In genomic region chr1:43446388-43446740, GRCh38 we compare ENCODE assay signal across 28 cellular contexts. TPM values are rescaled to one million over a fixed set of nuclear protein-coding genes. Genes with fewer than 3 reads are reported as not detected.
A peak's percentile ranks its signal among the peaks of the same experiment; 100 is the strongest.
DNase-seq lines count a peak whose midpoint lies in the region; ATAC-seq and TF ChIP-seq lines count a peak whose summit lies in the region.
"Had no signal": no experiment of that assay in that cellular context is flagged by ENCODE, and none has a peak within 500 bp of the region (broad histone marks: within the 10 kb centered on the region; RNA-seq: fewer than 3 reads in every experiment).

No MANE protein-coding gene starts in this region.

- H2BK15ac ChIP-seq in H9 (ENCODE audit: low read depth, low read length) = no peak overlapping the region

- H3K4ac ChIP-seq in H9 (ENCODE audit: low read depth, low read length) = no peak overlapping the region
- no peak overlapping the region for H3K4ac ChIP-seq in trophoblast cell (ENCODE audit: low read depth, low read length)

- H3K18ac ChIP-seq in H9 (ENCODE audit: insufficient read length, low read depth, low read length) = no peak overlapping the region
- H3K18ac ChIP-seq in trophoblast cell (ENCODE audit: low read length) = no peak overlapping the region

- H3K79me2 ChIP-seq in H9 (ENCODE audit: insufficient read depth, low read length) = no peaks in the 10 kb centered on the region
- H3K79me2 ChIP-seq in trophoblast cell (ENCODE audit: control insufficient read depth, insufficient read depth, low read length, poor library complexity) = no peaks in the 10 kb centered on the region

- H2BK120ac ChIP-seq in H9 (ENCODE audit: low read depth, low read length, poor library complexity, severe bottlenecking) (no peak overlapping the region), trophoblast cell (ENCODE audit: insufficient read depth, low read length, poor library complexity) (no peak overlapping the region)

- H2BK20ac ChIP-seq in H9 (ENCODE audit: low read depth, low read length, poor library complexity, severe bottlenecking) = no peak overlapping the region

- H4K8ac ChIP-seq in H9 (replicated peaks; ENCODE audit: insufficient read length, low read depth, low read length) (no peak overlapping the region), trophoblast cell (ENCODE audit: low read depth, low read length) (no peak overlapping the region)

- no peak overlapping the region for H4K91ac ChIP-seq in H9 (ENCODE audit: insufficient read length, low read depth, low read length)
- no peak overlapping the region for H4K91ac ChIP-seq in trophoblast cell (ENCODE audit: low read depth, low read length)

- H3K9me3 ChIP-seq in H9 (ENCODE audit: control insufficient read depth, low read depth, low read length) = no peaks in the 10 kb centered on the region
- peaks cover 2% of the 10 kb centered on the region for H3K9me3 ChIP-seq in trophoblast cell (ENCODE audit: insufficient read depth, low read depth, low read length)
- H3K9me3 ChIP-seq: testis had no signal

- H4K5ac ChIP-seq in H9 (ENCODE audit: insufficient read length, low read depth, low read length) = no peak overlapping the region

- H3K27me3 ChIP-seq in H9 (ENCODE audit: insufficient read depth, low read length) (no peaks in the 10 kb centered on the region), trophoblast cell (ENCODE audit: insufficient read depth, low read length) (no peaks in the 10 kb centered on the region)
- H3K27me3 ChIP-seq: brain microvascular endothelial cell, testis had no signal

- H3K9me3 Mint-ChIP-seq in H9 = no peaks in the 10 kb centered on the region
- H3K9me3 Mint-ChIP-seq: activated T-helper 17 cell treated with anti-CD3 and anti-CD28 coated beads, Interleukin-2, amount 50 U/mL, for 72 hours had no signal

- peak; percentile 0 for DNase-seq in activated CD4-positive, alpha-beta T cell treated with anti-CD3 and anti-CD28 coated beads for 48 hours
- DNase-seq in activated CD4-positive, alpha-beta T cell treated with anti-CD3 and anti-CD28 coated beads, Interleukin-2, amount 50 U/mL, for 48 hours = no peak
- DNase-seq in H9 (peak; percentile 21), coronary artery (ENCODE audit: low spot score) (peak; percentile 40), trophoblast cell (peak; percentile 52 to 62)
- DNase-seq: activated CD4-positive, alpha-beta T cell treated with anti-CD3 and anti-CD28 coated beads, Interleukin-2, amount 50 U/mL, for 1 hour; activated CD8-positive, alpha-beta memory T cell treated with anti-CD3 and anti-CD28 coated beads, Interleukin-2, amount 10 ng/mL, durations not matched to agents 7 days and 5 days; amniotic stem cell; brain microvascular endothelial cell; effector CD8-positive, alpha-beta T cell; Kasumi-1; mammary epithelial cell; NCI-H1436 treated with DMSO at 0.1 percent for 48 hours; NCI-H2107; NCI-H446 treated with DMSO at 0.1 percent for 48 hours; OCI-M1; Right ventricle myocardium superior; stimulated activated CD4-positive, alpha-beta T cell treated with anti-CD3 and anti-CD28 coated beads, Interleukin-15, amount 100 ng/mL, for 24 hours; stimulated activated naive CD4-positive, alpha-beta T cell; T1000; testis; WERI-Rb-1 had no signal

- H3K4me2 ChIP-seq in H9 (ENCODE audit: insufficient read depth, insufficient read length, low read length) (no peak overlapping the region), trophoblast cell (ENCODE audit: low read length) (no peak overlapping the region)

- no CpG with 5 or more reads among the region's 4 CpGs for WGBS in H9 (ENCODE audit: extremely low coverage, insufficient read length, low lambda C conversion rate)
- WGBS in trophoblast cell (ENCODE audit: extremely low coverage, insufficient coverage, insufficient read length) = no CpG with 5 or more reads among the region's 4 CpGs

- H3K4me1 ChIP-seq in H9 (ENCODE audit: insufficient read depth, low read length) (no peaks in the 10 kb centered on the region), trophoblast cell (ENCODE audit: control insufficient read depth in 1 of 2, insufficient read depth in 2 of 2, low read length in 2 of 2) (peaks cover 0 to 5% of the 10 kb centered on the region in 2 experiments)
- H3K4me1 ChIP-seq: testis had no signal

- no peaks in the 10 kb centered on the region for H4K20me1 ChIP-seq in H9 (ENCODE audit: control insufficient read depth, insufficient read depth, insufficient read length)

- peaks cover 29 to 75% (median 64%) of the 10 kb centered on the region in 3 experiments; a peak in 6 of 7 replicates for H3K36me3 Mint-ChIP-seq in H9 (ENCODE audit: insufficient read depth in 1 of 3, low read depth in 3 of 3)

- no peak overlapping the region for H2AK5ac ChIP-seq in H9 (ENCODE audit: insufficient read length, low read length)
- no peak overlapping the region for H2AK5ac ChIP-seq in trophoblast cell (ENCODE audit: low read length)

- H3K56ac ChIP-seq in H9 (ENCODE audit: insufficient read length, low read depth, low read length) = no peak overlapping the region

- H3K27ac Mint-ChIP-seq in H9 = no peak overlapping the region
- H3K27ac Mint-ChIP-seq: activated CD8-positive, alpha-beta memory T cell treated with anti-CD3 and anti-CD28 coated beads, Interleukin-2, amount 10 ng/mL, durations not matched to agents 7 days and 5 days had no signal

- H3K9ac ChIP-seq in H9 (ENCODE audit: extremely low read depth, insufficient read length, low read length) = no peak overlapping the region
- H3K9ac ChIP-seq in trophoblast cell (ENCODE audit: low read length) = no peak overlapping the region

- H2BK12ac ChIP-seq in H9 (ENCODE audit: insufficient read length, low read depth, low read length) = no peak overlapping the region
- H2BK12ac ChIP-seq in trophoblast cell (ENCODE audit: low read length) = no peak overlapping the region

- H3K23ac ChIP-seq in H9 (ENCODE audit: insufficient read length, low read depth, low read length) (no peak overlapping the region), trophoblast cell (ENCODE audit: low read length) (no peak overlapping the region)

- H2BK5ac ChIP-seq in H9 (ENCODE audit: insufficient read length, low read length) (no peak overlapping the region), trophoblast cell (ENCODE audit: low read depth, low read length, poor library complexity) (no peak overlapping the region)

- ATAC-seq in GM18907 (IDR thresholded peaks at IDR 0.05; ENCODE audit: unreplicated experiment) = no peak
- ATAC-seq in GM18505 (IDR thresholded peaks at IDR 0.05; ENCODE audit: unreplicated experiment) = no peak
- ATAC-seq in GM19455 (IDR thresholded peaks at IDR 0.05; ENCODE audit: unreplicated experiment) = no peak
- ATAC-seq: activated CD8-positive, alpha-beta memory T cell treated with anti-CD3 and anti-CD28 coated beads, Interleukin-2, amount 10 ng/mL, durations not matched to agents 7 days and 5 days; activated T-helper 17 cell treated with anti-CD3 and anti-CD28 coated beads, Interleukin-2, amount 50 U/mL, for 72 hours; GM12878 had no signal

- no peak overlapping the region for H2AFZ ChIP-seq in H9 (ENCODE audit: low read length)
- no peak overlapping the region for H2AFZ ChIP-seq in trophoblast cell (ENCODE audit: insufficient read depth, low read length, poor library complexity)

- no peaks in the 10 kb centered on the region for H3K79me1 ChIP-seq in H9 (ENCODE audit: insufficient read depth, low read depth, low read length, poor library complexity, severe bottlenecking)
- H3K79me1 ChIP-seq in trophoblast cell (ENCODE audit: low read length) = no peaks in the 10 kb centered on the region

- H3K36me3 ChIP-seq in trophoblast cell (ENCODE audit: control insufficient read depth in 1 of 2, insufficient read depth in 2 of 2, low read length in 2 of 2) = peaks cover 85 to 90% of the 10 kb centered on the region in 2 experiments

- H3K27ac ChIP-seq in H9 (ENCODE audit: insufficient read length, low read depth, low read length) (no peak overlapping the region), coronary artery (no peak overlapping the region), trophoblast cell (ENCODE audit: low read depth, low read length) (no peak overlapping the region)
- H3K27ac ChIP-seq: brain microvascular endothelial cell, C4-2B, testis, WERI-Rb-1 had no signal

- TF ChIP-seq CTCF in H9 (conservative IDR thresholded peaks at IDR 0.05) = no peak
- TF ChIP-seq CTCF in coronary artery (IDR thresholded peaks at IDR 0.05) = no peak

- H3T11ph ChIP-seq in H9 (ENCODE audit: low read length) = no peak overlapping the region

- no peak for TF ChIP-seq POLR2A in GM18505 (IDR thresholded peaks at IDR 0.05; ENCODE audit: borderline replicate concordance, extremely low read depth, insufficient read depth, insufficient read length)

- no peak overlapping the region for H3K14ac ChIP-seq in H9 (ENCODE audit: insufficient read depth, low read length)
- H3K14ac ChIP-seq in trophoblast cell (ENCODE audit: low read length) = no peak overlapping the region

- peaks cover 0 to 4% of the 10 kb centered on the region in 2 experiments; a peak in 2 of 4 replicates for H3K4me1 Mint-ChIP-seq in H9
- H3K4me1 Mint-ChIP-seq: activated CD8-positive, alpha-beta memory T cell treated with anti-CD3 and anti-CD28 coated beads, Interleukin-2, amount 10 ng/mL, durations not matched to agents 7 days and 5 days; activated T-helper 17 cell treated with anti-CD3 and anti-CD28 coated beads, Interleukin-2, amount 50 U/mL, for 72 hours had no signal

- H4K12ac ChIP-seq in trophoblast cell (ENCODE audit: low read depth, low read length) = no peak overlapping the region

- H3K4me3 ChIP-seq in coronary artery (no peak overlapping the region), trophoblast cell (ENCODE audit: low read depth, low read length) (no peak overlapping the region)
- H3K4me3 ChIP-seq: GM12878, testis had no signal

- no peaks in the 10 kb centered on the region for H3K23me2 ChIP-seq in H9 (ENCODE audit: insufficient read length, low read depth, low read length, poor library complexity, severe bottlenecking)

- H3K27me3 Mint-ChIP-seq in H9 (ENCODE audit: low read depth) = no peaks in the 10 kb centered on the region
- H3K27me3 Mint-ChIP-seq: activated CD8-positive, alpha-beta memory T cell treated with anti-CD3 and anti-CD28 coated beads, Interleukin-2, amount 10 ng/mL, durations not matched to agents 7 days and 5 days; activated T-helper 17 cell treated with anti-CD3 and anti-CD28 coated beads, Interleukin-2, amount 50 U/mL, for 72 hours had no signal

- no peak overlapping the region; a peak in 1 of 5 replicates for H3K4me3 Mint-ChIP-seq in H9
- H3K4me3 Mint-ChIP-seq: activated CD8-positive, alpha-beta memory T cell treated with anti-CD3 and anti-CD28 coated beads, Interleukin-2, amount 10 ng/mL, durations not matched to agents 7 days and 5 days; activated T-helper 17 cell treated with anti-CD3 and anti-CD28 coated beads, Interleukin-2, amount 50 U/mL, for 72 hours had no signal

RNA-seq across cellular contexts. Expression of gene HYI, which starts 7.4 kb away (rescaled TPM):
- 15.1 and 16.1 TPM in 2 replicates for total RNA-seq in H9 (2021)
- 23.9 and 24.7 TPM in 2 replicates for polyA plus RNA-seq in trophoblast cell (2013)

RNA-seq across cellular contexts. Expression of gene SZT2, which starts 56.7 kb away (rescaled TPM):
- total RNA-seq in H9 (2021) = 14.8 and 16.8 TPM in 2 replicates
- 8.0 and 9.5 TPM in 2 replicates for polyA plus RNA-seq in trophoblast cell (2013)

RNA-seq across cellular contexts. Expression of gene MED8, which starts 56.8 kb away (rescaled TPM):
- 19.1 and 23.0 TPM in 2 replicates for total RNA-seq in H9 (2021)
- polyA plus RNA-seq in trophoblast cell (2013) = 41.5 and 42.1 TPM in 2 replicates

Comparison
In these comparisons a context has a peak if more than half of its experiments do, and no peak if none do; other contexts are left out.
1. DNase-seq: peak in activated CD4-positive, alpha-beta T cell treated with anti-CD3 and anti-CD28 coated beads for 48 hours (single experiment), H9 (single experiment), coronary artery (single experiment) and trophoblast cell (2 of 2); none in activated CD4-positive, alpha-beta T cell treated with anti-CD3 and anti-CD28 coated beads, Interleukin-2, amount 50 U/mL, for 48 hours (0 of 2).